In genomic region chr15:49044002-49044401, GRCh38 we compare ENCODE assay signal across 11 cellular contexts. TPM values are rescaled to one million over a fixed set of nuclear protein-coding genes. Genes with fewer than 3 reads are reported as not detected.
DNase-seq lines count a peak whose midpoint lies in the region; ATAC-seq and TF ChIP-seq lines count a peak whose summit lies in the region.
"Had no signal": no experiment of that assay in that cellular context is flagged by ENCODE, and none has a peak within 500 bp of the region (broad histone marks: within the 10 kb centered on the region; RNA-seq: fewer than 3 reads in every experiment).

No MANE protein-coding gene starts in this region.

- peak overlapping the region; percentile 48 for H3K4me3 Mint-ChIP-seq in T-helper 1 cell treated with Interleukin-12 subunit alpha and Interleukin-12 subunit beta and Interleukin-4 antibody, amounts not matched to agents 30 μg/mL and 1 μg/mL, for 36 hours
- H3K4me3 Mint-ChIP-seq in stimulated activated memory B cell treated with anti-CD40 and anti-IgM and Interleukin-4, amounts not matched to agents 10 μg/mL and 1 μg/mL and 100 μg/mL, for 72 hours = peak overlapping the region; percentile 34

- H3K27me3 ChIP-seq in RWPE2 (ENCODE audit: insufficient read depth, poor library complexity, severe bottlenecking) = no peaks in the 10 kb centered on the region

- no peaks in the 10 kb centered on the region for H3K9me3 Mint-ChIP-seq in T-helper 1 cell treated with Interleukin-12 subunit alpha and Interleukin-12 subunit beta and Interleukin-4 antibody, amounts not matched to agents 30 μg/mL and 1 μg/mL, for 36 hours
- no peaks in the 10 kb centered on the region for H3K9me3 Mint-ChIP-seq in stimulated activated memory B cell treated with anti-CD40 and anti-IgM and Interleukin-4, amounts not matched to agents 10 μg/mL and 1 μg/mL and 100 μg/mL, for 72 hours
- H3K9me3 Mint-ChIP-seq: activated naive CD4-positive, alpha-beta T cell treated with anti-CD3 and anti-CD28 coated beads for 36 hours had no signal

- DNase-seq in T-helper 1 cell (no peak), RWPE2 (ENCODE audit: low spot score) (no peak), foreskin fibroblast (no peak), left lobe of liver (ENCODE audit: low spot score) (no peak), NK-92 (lab: John Stamatoyannopoulos, UW; ENCODE audit: unreplicated experiment) (no peak)
- DNase-seq: activated naive CD4-positive, alpha-beta T cell treated with anti-CD3 and anti-CD28 coated beads for 36 hours; NCI-H345 had no signal

- no peak overlapping the region for H3K27ac Mint-ChIP-seq in T-helper 1 cell treated with Interleukin-12 subunit alpha and Interleukin-12 subunit beta and Interleukin-4 antibody, amounts not matched to agents 30 μg/mL and 1 μg/mL, for 36 hours
- H3K27ac Mint-ChIP-seq in stimulated activated memory B cell treated with anti-CD40 and anti-IgM and Interleukin-4, amounts not matched to agents 10 μg/mL and 1 μg/mL and 100 μg/mL, for 72 hours = no peak overlapping the region
- H3K27ac Mint-ChIP-seq: activated naive CD4-positive, alpha-beta T cell treated with anti-CD3 and anti-CD28 coated beads for 36 hours had no signal

- no peak for ATAC-seq in RWPE2 (ENCODE audit: low read depth)
- no peak for ATAC-seq in stimulated activated memory B cell treated with anti-CD40 and anti-IgM and Interleukin-4, amounts not matched to agents 10 μg/mL and 1 μg/mL and 100 μg/mL, for 72 hours
- no peak for ATAC-seq in left lobe of liver
- no peak for ATAC-seq in GM21786 (IDR thresholded peaks at IDR 0.05; ENCODE audit: unreplicated experiment)
- ATAC-seq: esophagus mucosa had no signal

- no peak overlapping the region for H3K27ac ChIP-seq in RWPE2 (ENCODE audit: poor library complexity, severe bottlenecking)

- peaks cover 3% of the 10 kb centered on the region; the same call in 1 of the 2 replicates for H3K36me3 ChIP-seq in RWPE2 (ENCODE audit: low read depth)

- H3K27me3 Mint-ChIP-seq in T-helper 1 cell treated with Interleukin-12 subunit alpha and Interleukin-12 subunit beta and Interleukin-4 antibody, amounts not matched to agents 30 μg/mL and 1 μg/mL, for 36 hours (ENCODE audit: low read depth) = no peaks in the 10 kb centered on the region
- H3K27me3 Mint-ChIP-seq in stimulated activated memory B cell treated with anti-CD40 and anti-IgM and Interleukin-4, amounts not matched to agents 10 μg/mL and 1 μg/mL and 100 μg/mL, for 72 hours = no peaks in the 10 kb centered on the region

- peaks cover 12% of the 10 kb centered on the region for H3K4me1 ChIP-seq in RWPE2 (ENCODE audit: insufficient read depth, poor library complexity, severe bottlenecking)

- no peak for TF ChIP-seq CTCF in RWPE2 (IDR thresholded peaks at IDR 0.05; ENCODE audit: poor library complexity, severe bottlenecking)
- no peak for TF ChIP-seq CTCF in foreskin fibroblast (IDR thresholded peaks at IDR 0.05; ENCODE audit: low read depth, low read length)

- peaks cover 5% of the 10 kb centered on the region for H3K36me3 Mint-ChIP-seq in T-helper 1 cell treated with Interleukin-12 subunit alpha and Interleukin-12 subunit beta and Interleukin-4 antibody, amounts not matched to agents 30 μg/mL and 1 μg/mL, for 36 hours (ENCODE audit: low read depth)
- H3K36me3 Mint-ChIP-seq in stimulated activated memory B cell treated with anti-CD40 and anti-IgM and Interleukin-4, amounts not matched to agents 10 μg/mL and 1 μg/mL and 100 μg/mL, for 72 hours = no peaks in the 10 kb centered on the region

- peaks cover 27% of the 10 kb centered on the region for H3K4me1 Mint-ChIP-seq in T-helper 1 cell treated with Interleukin-12 subunit alpha and Interleukin-12 subunit beta and Interleukin-4 antibody, amounts not matched to agents 30 μg/mL and 1 μg/mL, for 36 hours (ENCODE audit: low read depth)
- peaks cover 43% of the 10 kb centered on the region for H3K4me1 Mint-ChIP-seq in stimulated activated memory B cell treated with anti-CD40 and anti-IgM and Interleukin-4, amounts not matched to agents 10 μg/mL and 1 μg/mL and 100 μg/mL, for 72 hours

- no peaks in the 10 kb centered on the region for H3K9me3 ChIP-seq in RWPE2 (ENCODE audit: severe bottlenecking)

- H3K4me3 ChIP-seq in RWPE2 (ENCODE audit: severe bottlenecking) (peak overlapping the region; percentile 91), foreskin fibroblast (ENCODE audit: low read depth in 1 of 2, low read length in 2 of 2) (peak overlapping the region; percentile 81 to 96)

RNA-seq across cellular contexts. Expression of gene SECISBP2L, which starts 2.2 kb away (rescaled TPM):
- 21.0 TPM for total RNA-seq in left lobe of liver
